ENCODE assay signal across 12 cellular contexts in the genomic region with DNA sequence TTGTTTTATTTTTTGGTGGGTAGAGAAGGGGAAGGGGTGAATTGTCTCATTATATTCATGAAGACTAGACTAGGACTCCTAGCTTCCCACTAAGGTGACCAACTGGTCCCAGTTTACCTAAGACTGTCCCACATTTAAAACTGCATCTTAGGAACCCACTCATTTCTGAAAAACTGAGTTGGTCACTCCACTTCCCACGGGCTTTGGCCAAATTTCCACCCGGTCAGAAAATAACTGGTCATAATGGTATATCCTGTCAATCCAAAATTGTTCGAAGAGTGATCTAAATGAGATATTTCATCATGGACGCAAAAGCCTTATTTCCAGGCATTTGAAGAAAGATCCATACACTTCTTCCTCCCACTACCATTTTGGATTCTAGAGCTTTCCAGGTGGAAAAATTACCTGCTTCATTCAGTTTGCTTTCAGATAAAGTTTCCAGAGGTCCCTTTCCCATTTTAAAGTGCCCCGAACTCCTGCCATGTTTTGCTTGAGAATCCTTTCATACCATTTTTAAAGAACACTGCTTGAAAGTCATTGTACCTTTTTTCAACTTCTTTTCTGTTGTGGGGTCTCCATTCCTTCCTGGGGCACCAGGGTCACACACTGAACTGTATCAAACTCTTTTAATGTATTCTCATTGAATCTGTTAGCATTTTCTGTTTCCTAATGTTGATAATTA. TPM values are rescaled to one million over a fixed set of nuclear protein-coding genes. Genes with fewer than 3 reads are reported as not detected.
DNase-seq lines count a peak whose midpoint lies in the region; TF ChIP-seq lines count a peak whose summit lies in the region.
"Had no signal": no experiment of that assay in that cellular context is flagged by ENCODE, and none has a peak within 500 bp of the region (broad histone marks: within the 10 kb centered on the region; RNA-seq: fewer than 3 reads in every experiment).

No MANE protein-coding gene starts in this region.

- POLR2A ChIA-PET in MCF 10A (lab: Yijun Ruan, JAX) = interaction anchor here (0.6 to 5.8 kb wide), 11 partner anchors 12 to 783 kb away, joined by 3 to 111 read pairs (median 4); partner anchors contain the start of gene ZFHX3

- H3K4me3 ChIP-seq in breast epithelium = peak overlapping the region in 1 of 3 donors; percentile 41
- peak overlapping the region; percentile 27 for H3K4me3 ChIP-seq in endocrine pancreas (ENCODE audit: control insufficient read depth, insufficient read depth, low read length)
- peak overlapping the region in 1 of 4 donors; percentile 5 for H3K4me3 ChIP-seq in transverse colon
- H3K4me3 ChIP-seq: K562 had no signal

- H3K27me3 ChIP-seq in breast epithelium = peaks cover 3 to 27% of the 10 kb centered on the region in 2 donors
- H3K27me3 ChIP-seq in endocrine pancreas (ENCODE audit: control insufficient read depth, insufficient read depth, low read length) = peaks cover 10% of the 10 kb centered on the region
- H3K27me3 ChIP-seq in transverse colon = peaks cover 22% of the 10 kb centered on the region

- H3K36me3 ChIP-seq in breast epithelium = no peaks in the 10 kb centered on the region
- H3K36me3 ChIP-seq in endocrine pancreas (ENCODE audit: control insufficient read depth, insufficient read depth, low read length) = no peaks in the 10 kb centered on the region
- H3K36me3 ChIP-seq in transverse colon = no peaks in the 10 kb centered on the region

- TF ChIP-seq CTCF in MCF 10A (IDR thresholded peaks at IDR 0.05; ENCODE audit: unreplicated experiment) (no peak), breast epithelium (IDR thresholded peaks at IDR 0.05) (no peak), nephron (IDR thresholded peaks at IDR 0.05; ENCODE audit: unreplicated experiment in 3 of 3) (no peak), transverse colon (IDR thresholded peaks at IDR 0.05) (no peak)

- H3K9me3 Mint-ChIP-seq in MCF 10A (ENCODE audit: unreplicated experiment) (no peaks in the 10 kb centered on the region), nephron (no peaks in the 10 kb centered on the region)
- H3K9me3 Mint-ChIP-seq: T-helper 2 cell treated with Interferon-gamma antibody and Interleukin-4, amounts not matched to agents 5 μg/mL and 100 μg/mL, for 36 hours had no signal

- H3K27me3 Mint-ChIP-seq in MCF 10A (ENCODE audit: insufficient read depth, unreplicated experiment) (no peaks in the 10 kb centered on the region), nephron (ENCODE audit: low read depth) (peaks cover 80% of the 10 kb centered on the region)

- H3K27ac Mint-ChIP-seq in MCF 10A (ENCODE audit: low read depth, unreplicated experiment) = peak overlapping the region; percentile 98
- peak overlapping the region; percentile 90 to 96 (median 94) for H3K27ac Mint-ChIP-seq in nephron
- H3K27ac Mint-ChIP-seq: T-helper 2 cell treated with Interferon-gamma antibody and Interleukin-4, amounts not matched to agents 5 μg/mL and 100 μg/mL, for 36 hours had no signal

- intact Hi-C loops in MCF 10A (cut with micrococcal nuclease) = no loop called here
- intact Hi-C loops in breast epithelium (cut with DNase I; ENCODE audit: low total_unique reads) = loop anchor here (5.0 kb wide), 1 partner anchor 1597 kb away; no protein-coding TSS in a partner anchor
- intact Hi-C loops in transverse colon (cut with DNase I; ENCODE audit: low total_unique reads) = loop anchor here (10.0 kb wide), 1 partner anchor 95 kb away; no protein-coding TSS in a partner anchor

- WGBS in transverse colon (ENCODE audit: low coverage in 1 of 2), 2 donors = 81 to 89% methylated on average over 5 of the region's 5 CpGs

- TF ChIP-seq POLR2A in breast epithelium (IDR thresholded peaks at IDR 0.05) = no peak
- TF ChIP-seq POLR2A in transverse colon (IDR thresholded peaks at IDR 0.05) = no peak

- H3K4me1 ChIP-seq in breast epithelium = peaks cover 4 to 13% of the 10 kb centered on the region in 2 donors
- no peaks in the 10 kb centered on the region for H3K4me1 ChIP-seq in endocrine pancreas (ENCODE audit: control insufficient read depth, insufficient read depth, low read length)
- peaks cover 33 to 73% (median 60%) of the 10 kb centered on the region in 4 donors for H3K4me1 ChIP-seq in transverse colon

- H3K9ac ChIP-seq in endocrine pancreas (ENCODE audit: control insufficient read depth, insufficient read depth, low read length) = no peak overlapping the region

- H3K4me3 Mint-ChIP-seq in MCF 10A (ENCODE audit: unreplicated experiment) (peak overlapping the region; percentile 75), nephron (peak overlapping the region; percentile 79 to 83 (median 81))
- H3K4me3 Mint-ChIP-seq: T-helper 2 cell treated with Interferon-gamma antibody and Interleukin-4, amounts not matched to agents 5 μg/mL and 100 μg/mL, for 36 hours had no signal

- in situ Hi-C loops in transverse colon (cut with MboI; ENCODE audit: low pct_ligation_motif_present in 1 of 4, low pct_unique_long_range_greater_than_20kb in 1 of 4, low sequenced_read_pairs in 3 of 4) = loop anchor here in 3 of 4 donors (5.0 to 25.0 kb wide), 3 partner anchors 103 to 407 kb away; no protein-coding TSS in a partner anchor

- no peaks in the 10 kb centered on the region for H3K36me3 Mint-ChIP-seq in MCF 10A (ENCODE audit: insufficient read depth, unreplicated experiment)
- H3K36me3 Mint-ChIP-seq in nephron (ENCODE audit: low read depth) = no peaks in the 10 kb centered on the region

- CTCF ChIA-PET in MCF 10A (lab: Yijun Ruan, JAX) = interaction anchor here (0.6 to 1.6 kb wide), 7 partner anchors 10 to 1056 kb away, joined by 4 to 9 read pairs (median 6); no protein-coding TSS in a partner anchor

- DNase-seq in MCF 10A (ENCODE audit: unreplicated experiment) = no peak
- no peak for DNase-seq in breast epithelium (ENCODE audit: low spot score in 2 of 2)
- no peak for DNase-seq in transverse colon
- DNase-seq in superior temporal gyrus (ENCODE audit: extremely low spot score) = no peak
- no peak for DNase-seq in NOMO-1 (lab: John Stamatoyannopoulos, UW; ENCODE audit: unreplicated experiment in 2 of 2)
- DNase-seq in SHP77 (lab: John Stamatoyannopoulos, UW) = no peak
- DNase-seq: activated CD8-positive, alpha-beta memory T cell treated with anti-CD3 and anti-CD28 coated beads for 24 hours; OCI-M1 had no signal

- H3K9me3 ChIP-seq in breast epithelium (no peaks in the 10 kb centered on the region), endocrine pancreas (ENCODE audit: control insufficient read depth, low read length) (no peaks in the 10 kb centered on the region), transverse colon (no peaks in the 10 kb centered on the region)

- H3K27ac ChIP-seq in breast epithelium = no peak overlapping the region
- H3K27ac ChIP-seq in transverse colon = peak overlapping the region; percentile 69 to 91 (median 78)

- BruUV-seq in MCF 10A (replicated peaks; lab: Mats Ljungman, UMichigan) = TSS peak; percentile 66

- no peak for TF ChIP-seq EP300 in transverse colon (IDR thresholded peaks at IDR 0.05; ENCODE audit: low read depth)

- H3K4me1 Mint-ChIP-seq in MCF 10A (ENCODE audit: insufficient read depth, unreplicated experiment) = peaks cover 32% of the 10 kb centered on the region
- peaks cover 56% of the 10 kb centered on the region for H3K4me1 Mint-ChIP-seq in nephron

RNA-seq across cellular contexts. Expression of gene ZFHX3, which starts 21.8 kb away (rescaled TPM):
- total RNA-seq in MCF 10A (2022) (21.1 and 27.4 TPM in 2 replicates), breast epithelium (10 to 100 TPM; 10.8 to 36.0 (median 11.8) TPM), transverse colon (10 to 100 TPM; 12.3 to 23.7 (median 15.3) TPM)

Comparison
In these comparisons a context has a peak if more than half of its experiments do, and no peak if none do; other contexts are left out.
1. H3K27ac ChIP-seq: peak in transverse colon (4 of 4); none in breast epithelium (0 of 2).